In genomic region chr6:112286756-112287155, GRCh38 we compare ENCODE assay signal across 15 cellular contexts. TPM values are rescaled to one million over a fixed set of nuclear protein-coding genes. Genes with fewer than 3 reads are reported as not detected.
DNase-seq lines count a peak whose midpoint lies in the region; ATAC-seq and TF ChIP-seq lines count a peak whose summit lies in the region.
"Had no signal": no experiment of that assay in that cellular context is flagged by ENCODE, and none has a peak within 500 bp of the region (broad histone marks: within the 10 kb centered on the region; RNA-seq: fewer than 3 reads in every experiment).

No MANE protein-coding gene starts in this region.

- H3K9me3 ChIP-seq in right cardiac atrium (ENCODE audit: control insufficient read depth, low read length) (no peaks in the 10 kb centered on the region), colonic mucosa (no peaks in the 10 kb centered on the region), endodermal cell (ENCODE audit: control insufficient read depth, low read length) (no peaks in the 10 kb centered on the region)

- peak; percentile 12 for ATAC-seq in left ventricle myocardium superior
- no peak for ATAC-seq in right cardiac atrium

- H3K9ac ChIP-seq in colonic mucosa (ENCODE audit: low read depth in 2 of 2, low read length in 2 of 2) (no peak overlapping the region), endodermal cell (ENCODE audit: extremely low read depth, low read length, poor library complexity, severe bottlenecking) (no peak overlapping the region)

- no peaks in the 10 kb centered on the region for H3K27me3 Mint-ChIP-seq in endodermal cell (ENCODE audit: insufficient read depth)

- H3K27me3 ChIP-seq in right cardiac atrium (ENCODE audit: control insufficient read depth, insufficient read depth) (no peaks in the 10 kb centered on the region), colonic mucosa (no peaks in the 10 kb centered on the region), endodermal cell (ENCODE audit: control insufficient read depth, insufficient read depth, low read length, poor library complexity, severe bottlenecking) (no peaks in the 10 kb centered on the region)

- H3K36me3 ChIP-seq in colonic mucosa: no peaks in the 10 kb centered on the region
- H3K36me3 ChIP-seq in endodermal cell (ENCODE audit: control insufficient read depth, insufficient read depth, low read length): no peaks in the 10 kb centered on the region

- peaks cover 3% of the 10 kb centered on the region for H3K4me1 ChIP-seq in right cardiac atrium (ENCODE audit: control insufficient read depth, insufficient read depth, low read length)
- no peaks in the 10 kb centered on the region for H3K4me1 ChIP-seq in colonic mucosa
- H3K4me1 ChIP-seq in endodermal cell (ENCODE audit: control insufficient read depth, insufficient read depth, low read length): no peaks in the 10 kb centered on the region

- intact Hi-C loops in left ventricle myocardium superior (cut with micrococcal nuclease): no loop called here
- intact Hi-C loops in right cardiac atrium (cut with DNase I): loop anchor here in 1 of 4 donors (10.0 kb wide), 1 partner anchor 102 kb away; no protein-coding TSS in a partner anchor
- intact Hi-C loops in colonic mucosa (cut with DNase I): no loop called here
- intact Hi-C loops in posterior cingulate gyrus (cut with DNase I): no loop called here

- H3K4me1 Mint-ChIP-seq in endodermal cell: peaks cover 4% of the 10 kb centered on the region

- no peak overlapping the region for H3K27ac Mint-ChIP-seq in endodermal cell
- H3K27ac Mint-ChIP-seq: H9 had no signal

- no peak overlapping the region for H3K4me3 Mint-ChIP-seq in endodermal cell
- H3K4me3 Mint-ChIP-seq: H9 had no signal

- no peaks in the 10 kb centered on the region for H3K36me3 Mint-ChIP-seq in endodermal cell (ENCODE audit: low read depth)
- H3K36me3 Mint-ChIP-seq: CD4-positive, alpha-beta memory T cell had no signal

- TF ChIP-seq CTCF in colonic mucosa (IDR thresholded peaks at IDR 0.05): no peak
- TF ChIP-seq CTCF in fibroblast of the aortic adventitia (IDR thresholded peaks at IDR 0.05; ENCODE audit: insufficient read depth, low read length): no peak
- TF ChIP-seq CTCF in endodermal cell (conservative IDR thresholded peaks at IDR 0.05): no peak

- DNase-seq in left ventricle myocardium superior: no peak
- DNase-seq in right cardiac atrium: no peak
- no peak for DNase-seq in colonic mucosa
- peak; percentile 34 for DNase-seq in fibroblast of the aortic adventitia (ENCODE audit: low read depth)
- DNase-seq in posterior cingulate gyrus: no peak
- no peak for DNase-seq in hepatic stellate cell (ENCODE audit: low spot score)
- DNase-seq in endodermal cell: no peak
- DNase-seq: ACHN, DMS79, EL, GOT3, H9 had no signal

- no peaks in the 10 kb centered on the region for H3K9me3 Mint-ChIP-seq in endodermal cell
- H3K9me3 Mint-ChIP-seq: CD4-positive, alpha-beta memory T cell; H9 had no signal

- H3K4me3 ChIP-seq in right cardiac atrium (ENCODE audit: low read length): no peak overlapping the region
- no peak overlapping the region for H3K4me3 ChIP-seq in colonic mucosa
- no peak overlapping the region for H3K4me3 ChIP-seq in fibroblast of the aortic adventitia (ENCODE audit: low read depth, low read length)
- no peak overlapping the region for H3K4me3 ChIP-seq in endodermal cell (ENCODE audit: low read length)

- H3K27ac ChIP-seq in right cardiac atrium (ENCODE audit: low read length) (no peak overlapping the region), colonic mucosa (peak overlapping the region; percentile 1), endodermal cell (ENCODE audit: low read depth, low read length) (no peak overlapping the region)
- H3K27ac ChIP-seq: C4-2B had no signal

RNA-seq across cellular contexts. Expression of gene LAMA4, which starts 32.4 kb away (rescaled TPM):
- total RNA-seq in left ventricle myocardium superior (50.6 TPM), right cardiac atrium (10 to 100 TPM; 32.0 to 45.8 (median 33.4) TPM), colonic mucosa (10 to 100 TPM; 15.8 to 35.1 TPM), fibroblast of the aortic adventitia (ENCODE audit: low replicate concordance) (306 and 904 TPM in 2 replicates), endodermal cell (1 to 10 TPM in 1 of 2 donors, under 1 TPM in 1; 0.24 to 3.7 TPM)
- polyA plus RNA-seq in right cardiac atrium: 24.2 TPM
- polyA plus RNA-seq in endodermal cell (2013, experiment 1 of 2): 6.4 TPM
- 4.8 TPM for polyA plus RNA-seq in endodermal cell (2013, experiment 2 of 2)
- total RNA-seq: CD4-positive, alpha-beta memory T cell; HT-29 had no signal
- polyA plus RNA-seq: CD4-positive, alpha-beta memory T cell had no signal
